30 cellular contexts compared by ENCODE assay signal in the genomic region with DNA sequence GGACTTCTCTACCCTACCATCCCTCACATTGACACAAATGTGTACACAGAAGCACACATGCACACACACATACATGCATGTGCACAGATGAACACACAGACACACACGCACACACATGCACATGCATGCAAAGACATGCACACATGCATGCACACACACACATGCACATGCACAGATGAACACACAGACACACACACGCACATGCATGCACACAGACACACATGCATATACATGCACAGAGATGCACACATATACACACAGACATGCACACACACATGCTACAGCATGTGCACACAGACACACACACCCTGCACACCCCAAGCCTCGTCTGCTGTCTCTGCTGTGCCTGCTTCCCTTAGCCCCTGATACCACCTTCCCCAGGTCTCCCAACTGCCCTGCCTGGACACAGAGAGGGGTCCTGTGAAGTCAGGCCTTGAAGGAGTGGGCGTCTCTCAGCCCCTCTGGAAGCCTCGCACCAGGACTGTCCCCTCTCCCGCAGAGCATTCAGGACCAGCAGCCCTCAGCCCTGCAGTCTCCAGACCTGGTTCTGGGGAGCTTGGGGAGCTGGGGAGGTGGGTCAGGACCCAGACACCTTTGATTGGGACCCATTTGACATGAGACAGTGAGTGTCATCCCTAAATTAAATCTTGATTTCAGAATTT.
A peak's percentile ranks its signal among the peaks of the same experiment; 100 is the strongest.
DNase-seq lines count a peak whose midpoint lies in the region; ATAC-seq and TF ChIP-seq lines count a peak whose summit lies in the region.
"Had no signal": no experiment of that assay in that cellular context is flagged by ENCODE, and none has a peak within 500 bp of the region (broad histone marks: within the 10 kb centered on the region; RNA-seq: fewer than 3 reads in every experiment).

No MANE protein-coding gene starts in this region.

- H3K4ac ChIP-seq in mesenchymal stem cell (ENCODE audit: low read depth in 1 of 2, low read length in 2 of 2): no peak overlapping the region

- no peak overlapping the region for H3K18ac ChIP-seq in mesenchymal stem cell (ENCODE audit: low read depth in 1 of 2, low read length in 2 of 2)

- H2BK120ac ChIP-seq in mesenchymal stem cell (ENCODE audit: low read depth, low read length): no peak overlapping the region

- ATAC-seq in Right ventricle myocardium superior (ENCODE audit: poor library complexity) (no peak), left ventricle myocardium superior (no peak), upper lobe of right lung (no peak), HG03342 (IDR thresholded peaks at IDR 0.05; ENCODE audit: unreplicated experiment) (no peak)
- ATAC-seq: A549; activated CD4-positive, CD25-positive, alpha-beta regulatory T cell treated with anti-CD3 and anti-CD28 coated beads, Interleukin-2, amount 50 U/mL, for 24 hours; activated CD8-positive, alpha-beta T cell treated with anti-CD3 and anti-CD28 coated beads for 36 hours; activated T-cell treated with anti-CD3 and anti-CD28 coated beads, Interleukin-2, amount 50 U/mL, for 4 hours; CD8-positive, alpha-beta T cell; foreskin keratinocyte; HCT116; heart left ventricle; stimulated activated naive CD8-positive, alpha-beta T cell treated with anti-CD3 and anti-CD28 coated beads, Interleukin-15, Interleukin-2, amounts not matched to agents 100 U/mL and 50 U/mL, for 24 hours had no signal

- H2BK15ac ChIP-seq in mesenchymal stem cell (ENCODE audit: low read depth, poor library complexity, severe bottlenecking): no peak overlapping the region

- WGBS in mesenchymal stem cell: 83% methylated on average over 6 of the region's 6 CpGs

- H4K91ac ChIP-seq in mesenchymal stem cell (ENCODE audit: low read length): peak overlapping the region; percentile 14

- TF ChIP-seq CTCF in upper lobe of right lung (IDR thresholded peaks at IDR 0.05): no peak
- no peak for TF ChIP-seq CTCF in GM20000 (IDR thresholded peaks at IDR 0.05; ENCODE audit: extremely low read depth, missing control alignments)

- peaks cover 0 to 4% of the 10 kb centered on the region in 2 experiments for H3K27me3 ChIP-seq in mesenchymal stem cell (ENCODE audit: control insufficient read depth in 1 of 2, insufficient read depth in 1 of 2, low read length in 2 of 2)
- peaks cover 10% of the 10 kb centered on the region for H3K27me3 ChIP-seq in upper lobe of right lung
- H3K27me3 ChIP-seq: foreskin keratinocyte had no signal

- no peak overlapping the region for H3K4me2 ChIP-seq in mesenchymal stem cell (ENCODE audit: low read length, poor library complexity, severe bottlenecking)
- H3K4me2 ChIP-seq: A549 had no signal

- intact Hi-C loops in Right ventricle myocardium superior (cut with DNase I): no loop called here
- intact Hi-C loops in left ventricle myocardium superior (cut with micrococcal nuclease): no loop called here
- intact Hi-C loops in upper lobe of right lung (cut with DNase I): no loop called here

- H3K4me1 ChIP-seq in mesenchymal stem cell (ENCODE audit: control insufficient read depth, insufficient read depth, low read depth, low read length): no peaks in the 10 kb centered on the region
- H3K4me1 ChIP-seq in upper lobe of right lung: no peaks in the 10 kb centered on the region
- H3K4me1 ChIP-seq: A549, breast epithelium, esophagus muscularis mucosa, foreskin keratinocyte, heart left ventricle, prostate gland had no signal

- no peak overlapping the region for H3K23ac ChIP-seq in mesenchymal stem cell (ENCODE audit: low read length in 2 of 2)

- H3K79me1 ChIP-seq in mesenchymal stem cell (replicated peaks; ENCODE audit: low read length, poor library complexity, severe bottlenecking): no peaks in the 10 kb centered on the region

- H2BK5ac ChIP-seq in mesenchymal stem cell (ENCODE audit: low read depth, low read length, poor library complexity, severe bottlenecking): no peak overlapping the region

- H2BK12ac ChIP-seq in mesenchymal stem cell (ENCODE audit: low read length in 2 of 2): no peak overlapping the region

- H3K9me3 ChIP-seq in mesenchymal stem cell (ENCODE audit: control insufficient read depth, low read length) (no peaks in the 10 kb centered on the region), upper lobe of right lung (no peaks in the 10 kb centered on the region)
- H3K9me3 ChIP-seq: A549, heart left ventricle, prostate gland, thoracic aorta had no signal

- H2AK5ac ChIP-seq in mesenchymal stem cell (ENCODE audit: low read length, severe bottlenecking): no peak overlapping the region

- H3K4me3 ChIP-seq in mesenchymal stem cell (ENCODE audit: insufficient read depth in 1 of 2, low read depth in 1 of 2, low read length in 2 of 2) (no peak overlapping the region), upper lobe of right lung (no peak overlapping the region)
- H3K4me3 ChIP-seq: A549, breast epithelium, esophagus muscularis mucosa, heart left ventricle, lung, prostate gland, thoracic aorta had no signal

- no peak overlapping the region for H4K8ac ChIP-seq in mesenchymal stem cell (ENCODE audit: low read length)

- H3K27ac ChIP-seq in mesenchymal stem cell (ENCODE audit: low read length, poor library complexity, severe bottlenecking) (no peak overlapping the region), upper lobe of right lung (no peak overlapping the region)
- H3K27ac ChIP-seq: A549, breast epithelium, esophagus muscularis mucosa, foreskin keratinocyte, heart left ventricle, prostate gland, thoracic aorta had no signal

- H2AFZ ChIP-seq in mesenchymal stem cell (ENCODE audit: low read depth, low read length): no peak overlapping the region

- no peaks in the 10 kb centered on the region for H3K36me3 ChIP-seq in mesenchymal stem cell (ENCODE audit: control insufficient read depth in 1 of 2, insufficient read depth in 2 of 2, low read depth in 1 of 2, low read length in 2 of 2)
- H3K36me3 ChIP-seq in upper lobe of right lung: no peaks in the 10 kb centered on the region
- H3K36me3 ChIP-seq: breast epithelium, esophagus muscularis mucosa, heart left ventricle, prostate gland, thoracic aorta had no signal

- H3K9ac ChIP-seq in mesenchymal stem cell (ENCODE audit: low read length): no peak overlapping the region

- no peak overlapping the region for H3K14ac ChIP-seq in mesenchymal stem cell (ENCODE audit: low read length in 2 of 2)

- DNase-seq in Right ventricle myocardium superior: peak; percentile 24
- DNase-seq in left ventricle myocardium superior: no peak
- peak; percentile 40 for DNase-seq in activated CD8-positive, alpha-beta memory T cell treated with anti-CD3 and anti-CD28 coated beads, Interleukin-2, amount 50 U/mL, for 48 hours
- no peak for DNase-seq in mesenchymal stem cell
- peak; percentile 30 for DNase-seq in upper lobe of right lung
- DNase-seq in GM20000 (ENCODE audit: low spot score): no peak
- no peak for DNase-seq in EL
- DNase-seq: activated CD8-positive, alpha-beta T cell treated with anti-CD3 and anti-CD28 coated beads for 36 hours; activated naive CD4-positive, alpha-beta T cell treated with anti-CD3 and anti-CD28 coated beads for 36 hours; activated T-cell treated with anti-CD3 and anti-CD28 coated beads, Interleukin-2, amount 50 U/mL, for 4 hours; amygdala; DMS 273 treated with DMSO at 0.1 percent for 48 hours; foreskin keratinocyte; heart left ventricle; Karpas-422; kidney; NCI-H1436; NCI-H748 treated with DMSO at 0.1 percent for 48 hours; stimulated activated naive CD8-positive, alpha-beta T cell treated with anti-CD3 and anti-CD28 coated beads, Interleukin-15, Interleukin-2, amounts not matched to agents 100 U/mL and 50 U/mL, for 24 hours; T-helper 1 cell had no signal

Comparison
In these comparisons a context has a peak if more than half of its experiments do, and no peak if none do; other contexts are left out.
1. DNase-seq: peak in Right ventricle myocardium superior (single experiment), activated CD8-positive, alpha-beta memory T cell treated with anti-CD3 and anti-CD28 coated beads, Interleukin-2, amount 50 U/mL, for 48 hours (single experiment) and upper lobe of right lung (single experiment); none in left ventricle myocardium superior (single experiment), mesenchymal stem cell (single experiment), GM20000 (single experiment) and EL (single experiment).